1 cellular context compared by ENCODE assay signal in genomic region chr9:14441976-14442651, GRCh38.
TF ChIP-seq lines count a peak whose summit lies in the region.

No MANE protein-coding gene starts in this region.

TF ChIP-seq in GM23338, 12 proteins besides CTCF, POLR2A, EP300 and RAD21 (continued from another document):
- no peak for TF ChIP-seq ZNF462 (CRISPR knock-in tag; IDR thresholded peaks at IDR 0.05)
- TF ChIP-seq STAT1 (IDR thresholded peaks at IDR 0.05; ENCODE audit: unreplicated experiment), result no peak
- no peak for TF ChIP-seq EZH2phosphoT487 (IDR thresholded peaks at IDR 0.05; ENCODE audit: unreplicated experiment)
- no peak for TF ChIP-seq CREB1 (CRISPR knock-in tag; IDR thresholded peaks at IDR 0.05; ENCODE audit: low read depth)
